ENCODE assay signal across 2 cellular contexts in genomic region chr17:57113656-57114055, GRCh38.
TF ChIP-seq lines count a peak whose summit lies in the region.

No MANE protein-coding gene starts in this region.

TF ChIP-seq in GM23338, 12 proteins besides CTCF, POLR2A, EP300 and RAD21:
- TF ChIP-seq CREB1 (CRISPR knock-in tag; IDR thresholded peaks at IDR 0.05; ENCODE audit: low read depth) (no peak), STAT1 (IDR thresholded peaks at IDR 0.05; ENCODE audit: unreplicated experiment) (no peak)

TF ChIP-seq in H1, 55 proteins besides CTCF, POLR2A, EP300 and RAD21:
- TF ChIP-seq TCF12 (IDR thresholded peaks at IDR 0.05; ENCODE audit: low read depth, low read length) (no peak), EZH2 (IDR thresholded peaks at IDR 0.05; ENCODE audit: low read depth, low read length, severe bottlenecking) (no peak), ASH2L (IDR thresholded peaks at IDR 0.05; ENCODE audit: low read length) (no peak), CHD7 (IDR thresholded peaks at IDR 0.05; ENCODE audit: insufficient replicate concordance, low read length) (no peak), JUN (IDR thresholded peaks at IDR 0.05; ENCODE audit: low read depth, low read length) (no peak), GABPA (IDR thresholded peaks at IDR 0.05; ENCODE audit: borderline replicate concordance, insufficient read depth, low read length) (no peak), E2F6 (IDR thresholded peaks at IDR 0.05) (no peak), KDM4A (IDR thresholded peaks at IDR 0.05; ENCODE audit: low read depth, low read length, severe bottlenecking) (no peak), SIN3A (conservative IDR thresholded peaks at IDR 0.05 in 1 of 2, IDR thresholded peaks at IDR 0.05 in 1 of 2; ENCODE audit: low read depth in 1 of 2, low read length in 2 of 2) (no peak), SIRT6 (IDR thresholded peaks at IDR 0.05; ENCODE audit: low read length) (no peak), ATF3 (IDR thresholded peaks at IDR 0.05; ENCODE audit: insufficient read depth, low read depth, low read length) (no peak)
